6 cellular contexts compared by ENCODE assay signal in the genomic region with DNA sequence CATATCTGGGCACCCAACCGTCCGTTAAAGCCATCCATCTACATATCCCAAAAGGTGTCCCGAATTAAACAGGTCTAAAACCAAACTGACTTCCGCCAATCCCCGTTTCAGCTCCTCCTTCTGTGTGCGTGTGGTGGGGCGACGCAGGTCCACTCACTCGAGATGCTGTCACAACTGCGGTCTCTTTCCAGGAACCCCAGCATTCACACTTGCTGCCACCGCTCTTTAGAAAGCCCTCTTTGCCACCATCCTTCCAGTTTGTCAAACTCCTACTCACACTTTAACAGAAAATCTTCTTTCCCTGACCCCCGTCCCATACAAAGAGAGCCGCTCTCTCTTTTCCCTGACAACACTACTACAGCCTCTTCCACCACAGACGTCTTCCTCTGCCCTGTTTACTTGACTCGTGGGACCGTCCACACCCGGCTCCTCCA. TPM values are rescaled to one million over a fixed set of nuclear protein-coding genes. Genes with fewer than 3 reads are reported as not detected.
DNase-seq lines count a peak whose midpoint lies in the region; ATAC-seq and TF ChIP-seq lines count a peak whose summit lies in the region.

No MANE protein-coding gene starts in this region.

- peaks cover 47% of the 10 kb centered on the region for H3K36me3 Mint-ChIP-seq in activated T-cell treated with anti-CD3 and anti-CD28 coated beads, Interleukin-2, amount 50 U/mL, for 24 hours (ENCODE audit: low read depth)

- H3K4me1 Mint-ChIP-seq in activated T-cell treated with anti-CD3 and anti-CD28 coated beads, Interleukin-2, amount 50 U/mL, for 24 hours (ENCODE audit: low read depth): peaks cover 23% of the 10 kb centered on the region

- H3K4me3 ChIP-seq in lower leg skin (ENCODE audit: low read depth, poor library complexity, severe bottlenecking): peak overlapping the region; percentile 87

- WGBS in lower leg skin, 2 donors: 5 to 8% methylated on average over 17 of the region's 17 CpGs

- H3K27me3 Mint-ChIP-seq in activated T-cell treated with anti-CD3 and anti-CD28 coated beads, Interleukin-2, amount 50 U/mL, for 24 hours: peaks cover 14% of the 10 kb centered on the region

- H3K9me3 Mint-ChIP-seq in activated T-cell treated with anti-CD3 and anti-CD28 coated beads, Interleukin-2, amount 50 U/mL, for 24 hours: no peaks in the 10 kb centered on the region

- intact Hi-C loops in lower leg skin (cut with DNase I; ENCODE audit: low total_unique reads): no loop called here

- DNase-seq in activated T-cell treated with anti-CD3 and anti-CD28 coated beads, Interleukin-2, amount 50 U/mL, for 24 hours: peak; percentile 49
- DNase-seq in lower leg skin (ENCODE audit: low spot score in 2 of 2) (no peak), amniotic stem cell (lab: John Stamatoyannopoulos, UW) (no peak)

- TF ChIP-seq POLR2A in lower leg skin (IDR thresholded peaks at IDR 0.05): no peak

- H3K4me3 Mint-ChIP-seq in activated T-cell treated with anti-CD3 and anti-CD28 coated beads, Interleukin-2, amount 50 U/mL, for 24 hours: peak overlapping the region; percentile 98

- ATAC-seq in HG03025 (IDR thresholded peaks at IDR 0.05; ENCODE audit: low FRiP score, unreplicated experiment) (peak; percentile 17), GM21576 (IDR thresholded peaks at IDR 0.05; ENCODE audit: unreplicated experiment) (no peak), GM21360 (IDR thresholded peaks at IDR 0.05; ENCODE audit: unreplicated experiment) (no peak)

- no peak for TF ChIP-seq CTCF in lower leg skin (IDR thresholded peaks at IDR 0.05)

- H3K27ac Mint-ChIP-seq in activated T-cell treated with anti-CD3 and anti-CD28 coated beads, Interleukin-2, amount 50 U/mL, for 24 hours: peak overlapping the region; percentile 98

RNA-seq across cellular contexts. Expression of a gene that starts 0.5 kb away (rescaled TPM):
- 10 to 100 TPM; 23.1 to 36.0 (median 25.9) TPM for total RNA-seq in lower leg skin

RNA-seq across cellular contexts. Expression of a gene that starts 6.1 kb away (rescaled TPM):
- 1 to 10 TPM in 1 of 4 donors, under 1 TPM in 1, not detected in 2; 0.42 to 2.6 TPM for total RNA-seq in lower leg skin

RNA-seq across cellular contexts. Expression of a gene that starts 12.9 kb away (rescaled TPM):
- not detected for total RNA-seq in lower leg skin

RNA-seq across cellular contexts. Expression of a gene that starts 21.8 kb away (rescaled TPM):
- 100 to 1,000 TPM in 3 of 4 donors, 10 to 100 TPM in 1; 88.7 to 142 (median 141) TPM for total RNA-seq in lower leg skin

RNA-seq across cellular contexts. Expression of a gene that starts 34.6 kb away (rescaled TPM):
- total RNA-seq in lower leg skin: 10 to 100 TPM; 60.1 to 83.2 (median 71.1) TPM
